23 cellular contexts compared by ENCODE assay signal in the genomic region with DNA sequence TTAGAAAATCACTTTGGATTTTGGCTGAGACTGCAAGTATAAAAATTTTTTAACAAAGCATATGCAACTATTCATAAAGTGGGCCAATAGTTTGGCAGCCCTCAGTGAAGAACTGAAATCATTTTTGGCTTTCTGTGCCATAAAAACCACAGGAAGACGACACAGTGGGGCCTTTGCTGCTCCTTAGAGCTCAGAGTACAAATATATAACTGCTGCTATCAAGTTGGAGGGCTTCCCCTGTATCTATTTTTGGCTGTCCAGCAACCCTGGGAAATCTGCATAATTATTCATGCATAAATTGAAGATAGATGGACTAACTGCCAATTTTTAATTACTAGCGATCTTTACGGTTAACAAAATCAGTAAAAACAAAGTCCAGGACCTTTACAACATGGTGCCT. TPM values are rescaled to one million over a fixed set of nuclear protein-coding genes. Genes with fewer than 3 reads are reported as not detected.
"Had no signal": no experiment of that assay in that cellular context is flagged by ENCODE, and none has a peak within 500 bp of the region (broad histone marks: within the 10 kb centered on the region; RNA-seq: fewer than 3 reads in every experiment).

No MANE protein-coding gene starts in this region.

- ATAC-seq: activated CD4-positive, CD25-positive, alpha-beta regulatory T cell treated with anti-CD3 and anti-CD28 coated beads, Interleukin-2, amount 50 U/mL, for 24 hours; activated CD8-positive, alpha-beta T cell treated with anti-CD3 and anti-CD28 coated beads for 36 hours; activated T-cell treated with anti-CD3 and anti-CD28 coated beads, Interleukin-2, amount 50 U/mL, for 72 hours; T-cell had no signal

- DNase-seq: activated CD4-positive, alpha-beta T cell treated with anti-CD3 and anti-CD28 coated beads for 4 hours; activated CD8-positive, alpha-beta memory T cell treated with anti-CD3 and anti-CD28 coated beads, Interleukin-2, amount 50 U/mL, for 4 hours; activated CD8-positive, alpha-beta T cell treated with anti-CD3 and anti-CD28 coated beads for 36 hours; activated gamma-delta T cell treated with Interleukin-2 at 50 U/mL for 16 hours; activated naive CD4-positive, alpha-beta T cell treated with anti-CD3 and anti-CD28 coated beads, Interleukin-2, amount 10 ng/mL, durations not matched to agents 7 days and 5 days; activated naive CD8-positive, alpha-beta T cell treated with anti-CD3 and anti-CD28 coated beads for 36 hours; activated T-cell treated with anti-CD3 and anti-CD28 coated beads, Interleukin-2, amount 50 U/mL, for 72 hours; NCI-H1048; NCI-H146; NCI-H187 treated with DMSO at 0.1 percent for 48 hours; NCI-H2081 treated with DMSO at 0.1 percent for 48 hours; NCI-H2171; NCI-H226; NCI-H510A treated with DMSO at 0.1 percent for 48 hours; NCI-H69; Peyer's patch; SIG-M5; T-cell had no signal

- H3K36me3 ChIP-seq: Peyer's patch had no signal

- H3K27ac ChIP-seq: KMS-11, Peyer's patch, SK-N-MC had no signal

- H3K4me1 ChIP-seq: Peyer's patch had no signal

- H3K4me3 ChIP-seq: Peyer's patch, SK-N-MC had no signal

- H3K9me3 ChIP-seq: Peyer's patch had no signal

- H3K27me3 ChIP-seq: Peyer's patch had no signal

RNA-seq across cellular contexts. Expression of gene FTHL17, which starts 51.5 kb away (rescaled TPM):
- total RNA-seq: activated CD8-positive, alpha-beta T cell treated with anti-CD3 and anti-CD28 coated beads for 36 hours; activated naive CD8-positive, alpha-beta T cell treated with anti-CD3 and anti-CD28 coated beads for 36 hours; activated T-cell treated with anti-CD3 and anti-CD28 coated beads, Interleukin-2, amount 50 U/mL, for 72 hours; activated T-helper 2 cell treated with anti-CD3 and anti-CD28 coated beads, Interferon-gamma antibody, Interleukin-2, Interleukin-4, amounts not matched to agents 10 μg/mL and 5 μg/mL and 100 μg/mL, durations not matched to agents 14 hours and 24 hours and 36 hours; Peyer's patch; T-cell; T-helper 2 cell treated with Interferon-gamma antibody and Interleukin-4, amounts not matched to agents 100 ng/mL and 5 ng/mL, for 36 hours had no signal
